ENCODE assay signal across 8 cellular contexts in the genomic region with DNA sequence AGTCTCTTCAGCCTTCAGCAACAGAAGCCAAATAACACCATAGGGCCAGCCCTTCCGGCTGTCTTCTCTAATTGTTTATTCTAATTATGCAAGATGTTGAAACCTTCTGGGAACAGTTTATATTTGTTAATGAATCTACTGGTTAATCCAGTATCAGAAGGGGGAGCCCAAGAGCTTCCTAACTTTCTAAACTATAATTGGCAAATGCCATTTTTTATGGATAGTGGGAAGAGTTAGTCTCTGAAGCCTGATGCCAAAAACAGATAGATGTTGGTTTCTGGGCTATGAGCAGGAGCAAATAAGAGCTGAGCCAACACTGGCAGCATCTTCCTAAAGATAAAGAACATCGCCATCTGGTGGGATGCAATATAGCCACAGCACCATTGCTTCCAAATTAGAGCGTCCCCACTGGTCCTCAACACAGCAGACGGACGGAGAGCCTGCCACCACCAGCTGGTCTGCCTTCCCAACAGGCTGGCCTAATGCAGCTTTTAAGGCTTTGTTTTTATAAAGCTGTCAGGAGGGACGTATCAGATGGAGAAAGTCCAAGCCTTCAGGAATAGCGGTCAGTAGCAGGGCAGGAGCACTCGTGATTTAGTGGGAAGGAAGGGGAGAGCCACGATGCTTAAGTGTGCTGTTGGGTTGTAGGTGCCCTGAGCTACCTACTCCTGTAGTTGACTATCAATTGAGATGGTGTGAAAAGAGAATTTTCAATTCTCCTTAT.
A peak's percentile ranks its signal among the peaks of the same experiment; 100 is the strongest.
DNase-seq lines count a peak whose midpoint lies in the region; ATAC-seq and TF ChIP-seq lines count a peak whose summit lies in the region.

No MANE protein-coding gene starts in this region.

- H3K27ac Mint-ChIP-seq in T-helper 2 cell treated with Interferon-gamma antibody and Interleukin-4, amounts not matched to agents 5 μg/mL and 100 μg/mL, for 36 hours, result no peak overlapping the region

- no peaks in the 10 kb centered on the region for H3K27me3 Mint-ChIP-seq in T-helper 2 cell treated with Interferon-gamma antibody and Interleukin-4, amounts not matched to agents 5 μg/mL and 100 μg/mL, for 36 hours (ENCODE audit: low read depth)

- TF ChIP-seq CTCF in HFF-Myc (IDR thresholded peaks at IDR 0.05; ENCODE audit: low read depth, low read length, missing control alignments), result peak; percentile 58
- TF ChIP-seq CTCF in cardiac fibroblast (IDR thresholded peaks at IDR 0.05; ENCODE audit: low read depth, low read length), result peak; percentile 61

- H3K4me3 ChIP-seq in HFF-Myc (replicated peaks; ENCODE audit: low read depth, low read length), result no peak overlapping the region
- no peak overlapping the region for H3K4me3 ChIP-seq in cardiac fibroblast (replicated peaks in 1 of 2; ENCODE audit: low read depth in 2 of 2, low read length in 2 of 2)

- no peak overlapping the region for H3K4me3 Mint-ChIP-seq in T-helper 2 cell treated with Interferon-gamma antibody and Interleukin-4, amounts not matched to agents 5 μg/mL and 100 μg/mL, for 36 hours

- DNase-seq in DMS53 treated with DMSO at 0.1 percent for 48 hours (lab: John Stamatoyannopoulos, UW; ENCODE audit: unreplicated experiment) (peak; percentile 32), HFF-Myc (ENCODE audit: extremely low read depth, low read depth) (peak; percentile 37), NCI-H748 (lab: John Stamatoyannopoulos, UW; ENCODE audit: unreplicated experiment) (peak; percentile 94), cardiac fibroblast (ENCODE audit: low read depth in 2 of 2) (peak; percentile 56 to 74), left kidney (ENCODE audit: low read depth, low spot score) (peak; percentile 79), posterior vena cava (ENCODE audit: low spot score) (no peak)
- no peak for DNase-seq in T-helper 2 cell treated with Interferon-gamma antibody and Interleukin-4, amounts not matched to agents 5 μg/mL and 100 μg/mL, for 36 hours (ENCODE audit: low spot score)

- intact Hi-C loops in posterior vena cava (cut with DNase I), result no loop called here

- ATAC-seq in GM18867 (IDR thresholded peaks at IDR 0.05; ENCODE audit: unreplicated experiment), result no peak

- H3K9me3 Mint-ChIP-seq in T-helper 2 cell treated with Interferon-gamma antibody and Interleukin-4, amounts not matched to agents 5 μg/mL and 100 μg/mL, for 36 hours, result no peaks in the 10 kb centered on the region

- H3K36me3 Mint-ChIP-seq in T-helper 2 cell treated with Interferon-gamma antibody and Interleukin-4, amounts not matched to agents 5 μg/mL and 100 μg/mL, for 36 hours (ENCODE audit: low read depth), result peaks cover 11% of the 10 kb centered on the region

- no peaks in the 10 kb centered on the region for H3K4me1 Mint-ChIP-seq in T-helper 2 cell treated with Interferon-gamma antibody and Interleukin-4, amounts not matched to agents 5 μg/mL and 100 μg/mL, for 36 hours (ENCODE audit: low read depth)

Comparison
In these comparisons a context has a peak if more than half of its experiments do, and no peak if none do; other contexts are left out.
1. DNase-seq: peak in DMS53 treated with DMSO at 0.1 percent for 48 hours (single experiment), HFF-Myc (single experiment), NCI-H748 (single experiment), cardiac fibroblast (2 of 2) and left kidney (single experiment); none in posterior vena cava (single experiment) and T-helper 2 cell treated with Interferon-gamma antibody and Interleukin-4, amounts not matched to agents 5 μg/mL and 100 μg/mL, for 36 hours (single experiment).